Comparison of ENCODE assay signal across 1 cellular context in the genomic region with DNA sequence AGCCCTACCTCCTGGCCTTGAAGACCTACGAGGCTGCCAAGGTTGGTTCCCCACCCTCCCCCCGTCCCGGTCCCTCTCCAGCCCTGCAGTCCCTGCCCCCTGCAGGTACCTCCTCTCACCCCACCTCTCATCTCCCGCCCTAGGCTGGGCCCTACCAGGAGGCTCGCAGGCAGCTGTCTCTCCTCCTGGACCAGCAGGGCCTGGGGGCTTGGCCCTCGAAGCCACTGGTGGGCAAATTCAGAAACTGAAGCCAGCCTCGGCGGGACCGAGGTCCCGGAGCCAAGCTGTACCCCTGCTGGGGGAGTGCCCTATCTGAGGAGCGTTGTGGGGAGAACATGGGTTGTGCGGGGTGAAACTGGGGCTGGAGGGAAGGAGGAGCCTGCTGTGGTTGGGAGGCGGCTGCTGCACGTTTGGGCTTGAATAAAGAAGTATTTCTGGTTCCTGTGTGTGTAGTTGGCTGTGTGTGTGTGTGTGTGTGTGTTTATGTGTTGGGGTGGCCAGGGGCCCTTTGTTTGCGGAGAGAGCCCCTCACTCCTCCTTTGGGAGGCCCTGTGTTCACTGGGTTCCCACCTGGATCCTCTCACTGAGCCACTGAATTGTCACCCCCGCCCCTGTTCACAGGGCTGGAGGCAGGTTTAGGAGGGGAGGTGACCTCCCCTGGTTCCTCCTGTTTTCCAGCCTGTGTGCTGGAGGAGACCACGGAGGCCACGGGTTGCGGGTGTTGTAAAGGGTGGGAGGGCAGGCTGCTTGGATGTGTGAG.
TF ChIP-seq lines count a peak whose summit lies in the region.

No MANE protein-coding gene starts in this region.

TF ChIP-seq in HepG2, 621 proteins besides CTCF, POLR2A, EP300 and RAD21:
- TF ChIP-seq ZNF124 (CRISPR knock-in tag; IDR thresholded peaks at IDR 0.05), result no peak
- TF ChIP-seq CHD4 (IDR thresholded peaks at IDR 0.05; ENCODE audit: borderline replicate concordance, low read length), result no peak
- no peak for TF ChIP-seq MEIS2 (CRISPR knock-in tag; IDR thresholded peaks at IDR 0.05)
- TF ChIP-seq ZNF678 (CRISPR knock-in tag; IDR thresholded peaks at IDR 0.05), result no peak
- TF ChIP-seq ZFP1 (CRISPR knock-in tag; IDR thresholded peaks at IDR 0.05), result no peak
- no peak for TF ChIP-seq ETV5 (CRISPR knock-in tag; IDR thresholded peaks at IDR 0.05; ENCODE audit: borderline replicate concordance)
- TF ChIP-seq ZNF781 (CRISPR knock-in tag; IDR thresholded peaks at IDR 0.05; ENCODE audit: borderline replicate concordance, not compliant biosample characterization), result no peak
- no peak for TF ChIP-seq FOXJ3 (CRISPR knock-in tag; IDR thresholded peaks at IDR 0.05; ENCODE audit: borderline replicate concordance)
- TF ChIP-seq ZNF766 (CRISPR knock-in tag; IDR thresholded peaks at IDR 0.05; ENCODE audit: borderline replicate concordance), result no peak
